Comparison of ENCODE assay signal across 24 cellular contexts in genomic region chr5:168424506-168425298, GRCh38.
A peak's percentile ranks its signal among the peaks of the same experiment; 100 is the strongest.
DNase-seq lines count a peak whose midpoint lies in the region; FAIRE-seq and TF ChIP-seq lines count a peak whose summit lies in the region.
"Had no signal": no experiment of that assay in that cellular context is flagged by ENCODE, and none has a peak within 500 bp of the region (broad histone marks: within the 10 kb centered on the region; RNA-seq: fewer than 3 reads in every experiment).

No MANE protein-coding gene starts in this region.

- no peak for TF ChIP-seq RAD21 in SK-N-SH (IDR thresholded peaks at IDR 0.05; ENCODE audit: low read length)

- H3K27ac ChIP-seq in mammary epithelial cell (ENCODE audit: insufficient read depth, low read depth, low read length) = no peak overlapping the region
- peak overlapping the region in 1 of 2 experiments; percentile 76; a peak in 2 of 4 replicates for H3K27ac ChIP-seq in SK-N-SH (ENCODE audit: low read depth in 2 of 2, low read length in 1 of 2)
- H3K27ac ChIP-seq: ascending aorta, coronary artery had no signal

- H3K9me3 ChIP-seq in mammary epithelial cell (replicated peaks; ENCODE audit: insufficient read depth, low read length) (no peaks in the 10 kb centered on the region), SK-N-SH (no peaks in the 10 kb centered on the region)
- H3K9me3 ChIP-seq: ascending aorta had no signal

- no peaks in the 10 kb centered on the region for H3K79me2 ChIP-seq in mammary epithelial cell (ENCODE audit: insufficient read depth, low read length)
- no peaks in the 10 kb centered on the region for H3K79me2 ChIP-seq in SK-N-SH (ENCODE audit: insufficient read depth)

- TF ChIP-seq CTCF in MCF 10A (IDR thresholded peaks at IDR 0.05; ENCODE audit: unreplicated experiment) (no peak), mammary epithelial cell (conservative IDR thresholded peaks at IDR 0.05 in 1 of 2, IDR thresholded peaks at IDR 0.05 in 1 of 2; ENCODE audit: extremely low read depth in 1 of 2, insufficient read depth in 1 of 2, low read depth in 1 of 2, low read length in 2 of 2) (no peak), SK-N-SH (IDR thresholded peaks at IDR 0.05) (no peak), fibroblast of pulmonary artery (IDR thresholded peaks at IDR 0.05; ENCODE audit: low read length, missing control alignments) (no peak)

- H3K9me2 ChIP-seq in SK-N-SH = no peaks in the 10 kb centered on the region

- H3K36me3 Mint-ChIP-seq in MCF 10A (ENCODE audit: insufficient read depth, unreplicated experiment) = peaks cover 54% of the 10 kb centered on the region

- 86% methylated on average over 3 of the region's 3 CpGs for WGBS in mammary epithelial cell (ENCODE audit: low coverage, missing lambda C conversion rate)
- WGBS in SK-N-SH (ENCODE audit: low lambda C conversion rate) = 63% methylated on average over 3 of the region's 3 CpGs

- DNase-seq in MCF 10A (ENCODE audit: unreplicated experiment) (peak; percentile 44), mammary epithelial cell (no peak), SK-N-SH (no peak), fibroblast of pulmonary artery (ENCODE audit: low read depth) (peak; percentile 74), stromal cell of bone marrow (ENCODE audit: low read depth) (peak; percentile 33), GM12892 (ENCODE audit: insufficient read length) (no peak), DMS153 treated with DMSO at 0.1 percent for 48 hours (lab: John Stamatoyannopoulos, UW; ENCODE audit: unreplicated experiment) (no peak)
- DNase-seq in effector CD8-positive, alpha-beta T cell (lab: John Stamatoyannopoulos, UW) = no peak
- DNase-seq: 8988T; activated CD4-positive, alpha-beta T cell treated with anti-CD3 and anti-CD28 coated beads, Interleukin-2, amount 50 U/mL, for 1 hour; activated naive CD4-positive, alpha-beta T cell treated with anti-CD3 and anti-CD28 coated beads for 36 hours; activated T-cell treated with anti-CD3 and anti-CD28 coated beads, Interleukin-2, amount 50 U/mL, for 24 hours; CD4-positive, CD25-positive, alpha-beta regulatory T cell; DMS79; NCI-H1417 treated with DMSO at 0.1 percent for 48 hours; NCI-H2227 treated with DMSO at 0.1 percent for 48 hours; nucleus accumbens; SW 1271; trophoblast cell had no signal

- no peaks in the 10 kb centered on the region for H4K20me1 ChIP-seq in mammary epithelial cell (ENCODE audit: insufficient read depth, low read length)
- no peaks in the 10 kb centered on the region for H4K20me1 ChIP-seq in SK-N-SH (ENCODE audit: insufficient read depth)

- H3F3A ChIP-seq in SK-N-SH (replicated peaks; ENCODE audit: insufficient read depth) = no peaks in the 10 kb centered on the region

- 0 out of 4 replicates have a peak, but pooled peaks of 1 of the 2 experiments have one; percentile 27 for TF ChIP-seq EP300 in SK-N-SH (IDR thresholded peaks at IDR 0.05; ENCODE audit: borderline replicate concordance in 1 of 2, low read depth in 1 of 2, low read length in 1 of 2)

- TF ChIP-seq POLR2A in GM12892 (IDR thresholded peaks at IDR 0.05; ENCODE audit: low read depth, low read length) = no peak

- no peak overlapping the region for H3K27ac Mint-ChIP-seq in MCF 10A (ENCODE audit: low read depth, unreplicated experiment)
- H3K27ac Mint-ChIP-seq: activated naive CD4-positive, alpha-beta T cell treated with anti-CD3 and anti-CD28 coated beads for 36 hours; activated T-cell treated with anti-CD3 and anti-CD28 coated beads, Interleukin-2, amount 50 U/mL, for 24 hours; CD4-positive, CD25-positive, alpha-beta regulatory T cell; stimulated activated naive CD8-positive, alpha-beta T cell treated with anti-CD3 and anti-CD28 coated beads, Interleukin-15, Interleukin-2, amounts not matched to agents 100 ng/mL and 50 ng/mL, for 24 hours had no signal

- peaks cover 3% of the 10 kb centered on the region for H3K36me3 ChIP-seq in mammary epithelial cell (ENCODE audit: insufficient read depth, low read length)
- peaks cover 0 to 8% of the 10 kb centered on the region in 2 experiments for H3K36me3 ChIP-seq in SK-N-SH (replicated peaks in 1 of 2; ENCODE audit: control insufficient read depth in 1 of 2, insufficient read depth in 2 of 2, low read length in 1 of 2)
- H3K36me3 ChIP-seq: ascending aorta had no signal

- in situ Hi-C loops in mammary epithelial cell (cut with MboI; ENCODE audit: low sequenced_read_pairs in 2 of 2) = no loop called here

- dilution Hi-C loops in mammary epithelial cell (cut with HindIII; ENCODE audit: low sequenced_read_pairs) = no loop called here

- CTCF ChIA-PET in MCF 10A (lab: Yijun Ruan, JAX) = interaction anchor here (0.6 to 4.7 kb wide), 8 partner anchors 22 to 1809 kb away, joined by 3 to 120 read pairs (median 5); partner anchors contain the start of gene WWC1
- CTCF ChIA-PET in mammary epithelial cell (lab: Charles Lee; ENCODE audit: low non-redundant PET) = interaction anchor here (0.5 kb wide), 1 partner anchor 132 kb away, joined by 4 read pairs; no protein-coding TSS in a partner anchor
- CTCF ChIA-PET in SK-N-SH (lab: Yijun Ruan, JAX) = no interaction called here

- POLR2A ChIA-PET in MCF 10A (lab: Yijun Ruan, JAX) = interaction anchor here (0.7 kb wide), 1 partner anchor 227 kb away, joined by 3 read pairs; no protein-coding TSS in a partner anchor
- POLR2A ChIA-PET in SK-N-SH (lab: Yijun Ruan, JAX) = no interaction called here

- intact Hi-C loops in MCF 10A (cut with micrococcal nuclease) = no loop called here
- intact Hi-C loops in mammary epithelial cell (cut with micrococcal nuclease) = no loop called here

- BruUV-seq in MCF 10A (replicated peaks; lab: Mats Ljungman, UMichigan) (no TSS peak), mammary epithelial cell (replicated peaks; lab: Mats Ljungman, UMichigan) (no TSS peak)

- no peak overlapping the region for H3K4me2 ChIP-seq in mammary epithelial cell (ENCODE audit: insufficient read depth, low read depth, low read length)
- H3K4me2 ChIP-seq in SK-N-SH = peak overlapping the region; percentile 39; the same call in 1 of the 2 replicates

- H3K27me3 ChIP-seq in mammary epithelial cell (ENCODE audit: insufficient read depth, low read length) (no peaks in the 10 kb centered on the region), SK-N-SH (ENCODE audit: insufficient read depth) (no peaks in the 10 kb centered on the region)
- H3K27me3 ChIP-seq: ascending aorta had no signal

- H3K9me3 Mint-ChIP-seq in MCF 10A (ENCODE audit: unreplicated experiment) = no peaks in the 10 kb centered on the region
- H3K9me3 Mint-ChIP-seq: activated naive CD4-positive, alpha-beta T cell treated with anti-CD3 and anti-CD28 coated beads for 36 hours; activated T-cell treated with anti-CD3 and anti-CD28 coated beads, Interleukin-2, amount 50 U/mL, for 24 hours; CD4-positive, CD25-positive, alpha-beta regulatory T cell; stimulated activated naive CD8-positive, alpha-beta T cell treated with anti-CD3 and anti-CD28 coated beads, Interleukin-15, Interleukin-2, amounts not matched to agents 100 ng/mL and 50 ng/mL, for 24 hours had no signal

- H3K4me3 ChIP-seq in mammary epithelial cell (replicated peaks in 1 of 3; ENCODE audit: insufficient read depth in 1 of 3, low read depth in 2 of 3, low read length in 3 of 3) = no peak overlapping the region
- no peak overlapping the region for H3K4me3 ChIP-seq in SK-N-SH (ENCODE audit: low read depth in 2 of 2, low read length in 1 of 2)
- no peak overlapping the region for H3K4me3 ChIP-seq in fibroblast of pulmonary artery (replicated peaks; ENCODE audit: low read depth, low read length)
- H3K4me3 ChIP-seq: ascending aorta, coronary artery had no signal

- no peaks in the 10 kb centered on the region for H3K27me3 Mint-ChIP-seq in MCF 10A (ENCODE audit: insufficient read depth, unreplicated experiment)
- H3K27me3 Mint-ChIP-seq: activated T-cell treated with anti-CD3 and anti-CD28 coated beads, Interleukin-2, amount 50 U/mL, for 24 hours; CD4-positive, CD25-positive, alpha-beta regulatory T cell; stimulated activated naive CD8-positive, alpha-beta T cell treated with anti-CD3 and anti-CD28 coated beads, Interleukin-15, Interleukin-2, amounts not matched to agents 100 ng/mL and 50 ng/mL, for 24 hours had no signal

- no peak overlapping the region for H3K4me3 Mint-ChIP-seq in MCF 10A (ENCODE audit: unreplicated experiment)
- H3K4me3 Mint-ChIP-seq: activated naive CD4-positive, alpha-beta T cell treated with anti-CD3 and anti-CD28 coated beads for 36 hours; activated T-cell treated with anti-CD3 and anti-CD28 coated beads, Interleukin-2, amount 50 U/mL, for 24 hours; CD4-positive, CD25-positive, alpha-beta regulatory T cell; stimulated activated naive CD8-positive, alpha-beta T cell treated with anti-CD3 and anti-CD28 coated beads, Interleukin-15, Interleukin-2, amounts not matched to agents 100 ng/mL and 50 ng/mL, for 24 hours had no signal

- H2AFZ ChIP-seq in mammary epithelial cell (ENCODE audit: low read depth, low read length) (no peak overlapping the region), SK-N-SH (ENCODE audit: low read depth) (no peak overlapping the region)

- no peak for FAIRE-seq in GM12892 (lab: Jason Lieb, UNC)
- FAIRE-seq: endothelial cell of umbilical vein, GM19239 had no signal

- H3K4me1 ChIP-seq in mammary epithelial cell (ENCODE audit: insufficient read depth, low read length) = no peaks in the 10 kb centered on the region
- peaks cover 0 to 12% of the 10 kb centered on the region in 2 experiments; a peak in 1 of 4 replicates for H3K4me1 ChIP-seq in SK-N-SH (ENCODE audit: control insufficient read depth in 1 of 2, insufficient read depth in 2 of 2, low read depth in 1 of 2, low read length in 1 of 2)
- H3K4me1 ChIP-seq: ascending aorta had no signal

- H3K4me1 Mint-ChIP-seq in MCF 10A (ENCODE audit: insufficient read depth, unreplicated experiment) = no peaks in the 10 kb centered on the region
- H3K4me1 Mint-ChIP-seq: CD4-positive, CD25-positive, alpha-beta regulatory T cell had no signal

- H3K9ac ChIP-seq in mammary epithelial cell (ENCODE audit: insufficient read depth, low read length) (no peak overlapping the region), SK-N-SH (no peak overlapping the region)

TF ChIP-seq in SK-N-SH, 30 proteins besides CTCF, POLR2A, EP300 and RAD21 (continues in another document):
- TF ChIP-seq MEF2A (IDR thresholded peaks at IDR 0.05; ENCODE audit: borderline replicate concordance, low read depth) (no peak), FOSL2 (IDR thresholded peaks at IDR 0.05; ENCODE audit: borderline replicate concordance, low read depth) (peak; percentile 61; the same call in 1 of the 2 replicates), TAF1 (IDR thresholded peaks at IDR 0.05; ENCODE audit: borderline replicate concordance, low read depth, low read length) (no peak), RCOR1 (IDR thresholded peaks at IDR 0.05; ENCODE audit: low read length) (no peak), RXRA (IDR thresholded peaks at IDR 0.05; ENCODE audit: borderline replicate concordance, low read depth) (peak; percentile 57; the same call in 1 of the 2 replicates), FOXJ3 (CRISPR knock-in tag; IDR thresholded peaks at IDR 0.05) (no peak), TEAD4 (IDR thresholded peaks at IDR 0.05; ENCODE audit: borderline replicate concordance, insufficient read depth) (peak; percentile 39; the same call in 1 of the 2 replicates), NFIC (IDR thresholded peaks at IDR 0.05; ENCODE audit: borderline replicate concordance) (peak; percentile 75)

Comparison
In these comparisons a context has a peak if more than half of its experiments do, and no peak if none do; other contexts are left out.
1. DNase-seq: peak in MCF 10A (single experiment), fibroblast of pulmonary artery (single experiment) and stromal cell of bone marrow (single experiment); none in mammary epithelial cell (single experiment), SK-N-SH (single experiment), GM12892 (single experiment), effector CD8-positive, alpha-beta T cell (single experiment) and DMS153 treated with DMSO at 0.1 percent for 48 hours (single experiment).